In the genomic region with DNA sequence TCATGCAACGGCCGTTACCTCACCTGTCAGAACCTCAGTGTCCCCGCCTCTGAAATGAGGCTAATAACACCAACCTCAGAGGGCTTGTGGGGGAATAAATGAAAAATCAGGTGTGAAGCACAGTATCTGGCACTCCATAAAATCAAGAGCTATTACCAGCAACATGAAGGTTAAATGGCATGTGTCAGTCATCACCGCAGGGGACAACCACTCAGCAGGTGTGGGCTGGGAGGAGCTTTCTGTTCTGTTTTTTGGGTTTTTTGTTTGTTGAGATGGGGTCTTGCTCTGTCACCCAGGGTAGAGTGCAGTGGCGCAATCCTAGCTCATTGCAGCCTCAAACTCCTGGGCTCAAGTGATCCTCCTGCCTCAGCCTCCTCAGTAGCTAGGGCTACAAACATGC, we compare ENCODE assay signal across 21 cellular contexts. TPM values are rescaled to one million over a fixed set of nuclear protein-coding genes. Genes with fewer than 3 reads are reported as not detected.
DNase-seq lines count a peak whose midpoint lies in the region; ATAC-seq and TF ChIP-seq lines count a peak whose summit lies in the region.
"Had no signal": no experiment of that assay in that cellular context is flagged by ENCODE, and none has a peak within 500 bp of the region (broad histone marks: within the 10 kb centered on the region; RNA-seq: fewer than 3 reads in every experiment).

No MANE protein-coding gene starts in this region.

- H3K27me3 ChIP-seq in GM23338 (ENCODE audit: insufficient read depth), result no peaks in the 10 kb centered on the region
- H3K27me3 ChIP-seq in WERI-Rb-1 (ENCODE audit: insufficient read depth, low read depth, severe bottlenecking), result no peaks in the 10 kb centered on the region
- no peaks in the 10 kb centered on the region for H3K27me3 ChIP-seq in A673 (replicated peaks; ENCODE audit: insufficient read depth, low read depth, low read length, poor library complexity)
- H3K27me3 ChIP-seq in adrenal gland, result no peaks in the 10 kb centered on the region
- H3K27me3 ChIP-seq: ascending aorta, testis had no signal

- H3K27ac Mint-ChIP-seq in GM23338, result no peak overlapping the region
- H3K27ac Mint-ChIP-seq in mesothelial cell of epicardium, result peak overlapping the region; percentile 94
- H3K27ac Mint-ChIP-seq: activated B cell treated with CpG ODN at 0.5 μM for 24 hours; activated CD4-positive, alpha-beta memory T cell treated with anti-CD3 and anti-CD28 coated beads for 36 hours; activated naive CD4-positive, alpha-beta T cell treated with anti-CD3 and anti-CD28 coated beads, Interleukin-2, amount 10 ng/mL, durations not matched to agents 7 days and 5 days; CD4-positive, alpha-beta memory T cell; IgD-negative memory B cell had no signal

- H3K9me2 ChIP-seq in GM23338 (ENCODE audit: insufficient read depth), result no peaks in the 10 kb centered on the region

- H3K9me3 Mint-ChIP-seq in GM23338, result peaks cover 7% of the 10 kb centered on the region
- no peaks in the 10 kb centered on the region for H3K9me3 Mint-ChIP-seq in mesothelial cell of epicardium

- H3K36me3 Mint-ChIP-seq in GM23338 (ENCODE audit: low read depth), result no peaks in the 10 kb centered on the region
- no peaks in the 10 kb centered on the region for H3K36me3 Mint-ChIP-seq in mesothelial cell of epicardium
- H3K36me3 Mint-ChIP-seq: activated naive CD4-positive, alpha-beta T cell treated with anti-CD3 and anti-CD28 coated beads, Interleukin-2, amount 10 ng/mL, durations not matched to agents 7 days and 5 days had no signal

- no peaks in the 10 kb centered on the region for H3K36me3 ChIP-seq in GM23338 (ENCODE audit: insufficient read depth)
- H3K36me3 ChIP-seq in WERI-Rb-1, result no peaks in the 10 kb centered on the region
- H3K36me3 ChIP-seq in A673 (ENCODE audit: insufficient read depth, low read length, poor library complexity, severe bottlenecking), result no peaks in the 10 kb centered on the region
- H3K36me3 ChIP-seq in adrenal gland (replicated peaks in 1 of 2), result no peaks in the 10 kb centered on the region
- H3K36me3 ChIP-seq: ascending aorta, left lung had no signal

- POLR2A ChIA-PET in A673 (lab: Charles Lee; ENCODE audit: low non-redundant PET), result no interaction called here

- H2AFZ ChIP-seq in GM23338, result peak overlapping the region; percentile 89

- peaks cover 33% of the 10 kb centered on the region for H3K4me1 Mint-ChIP-seq in GM23338
- peaks cover 57% of the 10 kb centered on the region for H3K4me1 Mint-ChIP-seq in mesothelial cell of epicardium

- H3K4me1 ChIP-seq in GM23338 (ENCODE audit: insufficient read depth) (peaks cover 16% of the 10 kb centered on the region), A673 (ENCODE audit: insufficient read depth, low read length, poor library complexity, severe bottlenecking) (no peaks in the 10 kb centered on the region), adrenal gland (replicated peaks in 1 of 2) (peaks cover 15 to 19% of the 10 kb centered on the region in 2 donors)

- peaks cover 24% of the 10 kb centered on the region for H3K27me3 Mint-ChIP-seq in GM23338 (ENCODE audit: insufficient read depth, low read depth, poor library complexity)
- no peaks in the 10 kb centered on the region for H3K27me3 Mint-ChIP-seq in mesothelial cell of epicardium (ENCODE audit: low read depth)
- H3K27me3 Mint-ChIP-seq: activated CD4-positive, alpha-beta memory T cell treated with anti-CD3 and anti-CD28 coated beads for 36 hours had no signal

- no peak for TF ChIP-seq CTCF in GM23338 (conservative IDR thresholded peaks at IDR 0.05; ENCODE audit: low read depth in 2 of 2)
- TF ChIP-seq CTCF in WERI-Rb-1 (IDR thresholded peaks at IDR 0.05; ENCODE audit: low read depth, low read length), result no peak
- TF ChIP-seq CTCF in mesothelial cell of epicardium (IDR thresholded peaks at IDR 0.05; ENCODE audit: unreplicated experiment), result no peak
- TF ChIP-seq CTCF in A673 (conservative IDR thresholded peaks at IDR 0.05; ENCODE audit: low read depth, low read length), result no peak
- no peak for TF ChIP-seq CTCF in adrenal gland (IDR thresholded peaks at IDR 0.05)

- no TSS peak for BruUV-seq in A673 (replicated peaks; lab: Mats Ljungman, UMichigan)

- 0 out of 2 replicates have a peak overlapping the region, but pooled peaks have one; percentile 26 for H3K4me2 ChIP-seq in GM23338

- H3K79me2 ChIP-seq in GM23338 (replicated peaks; ENCODE audit: insufficient read depth), result no peaks in the 10 kb centered on the region

- WGBS in adrenal gland, 4 donors, result 93 to 96% (median 94%) methylated on average over 2 to 5 of the region's 5 CpGs

- TF ChIP-seq POLR2A in adrenal gland (IDR thresholded peaks at IDR 0.05), result no peak

- ATAC-seq in GM23338, result no peak

- intact Hi-C loops in A673 (cut with micrococcal nuclease; ENCODE audit: unreplicated experiment) (loop anchor here (5.0 kb wide), 1 partner anchor 743 kb away; no protein-coding TSS in a partner anchor), adrenal gland (cut with DNase I) (loop anchor here in 1 of 2 donors (5.0 kb wide), 1 partner anchor 633 kb away; no protein-coding TSS in a partner anchor)

- H3K4me3 Mint-ChIP-seq in GM23338 (no peak overlapping the region), mesothelial cell of epicardium (no peak overlapping the region)
- H3K4me3 Mint-ChIP-seq: activated B cell treated with CpG ODN at 0.5 μM for 24 hours; activated CD4-positive, alpha-beta memory T cell treated with anti-CD3 and anti-CD28 coated beads for 36 hours; activated naive CD4-positive, alpha-beta T cell treated with anti-CD3 and anti-CD28 coated beads, Interleukin-2, amount 10 ng/mL, durations not matched to agents 7 days and 5 days; CD4-positive, alpha-beta memory T cell; IgD-negative memory B cell had no signal

- no peaks in the 10 kb centered on the region for H4K20me1 ChIP-seq in GM23338 (replicated peaks; ENCODE audit: insufficient read depth)

- H3K27ac ChIP-seq in GM23338 (ENCODE audit: low read depth) (no peak overlapping the region), WERI-Rb-1 (peak overlapping the region; percentile 77), A673 (ENCODE audit: low read depth, low read length, poor library complexity, severe bottlenecking) (no peak overlapping the region), adrenal gland (no peak overlapping the region)
- H3K27ac ChIP-seq: ascending aorta, testis had no signal

- peaks cover 14% of the 10 kb centered on the region for H3K9me3 ChIP-seq in WERI-Rb-1 (ENCODE audit: severe bottlenecking)
- H3K9me3 ChIP-seq in A673 (ENCODE audit: low read depth, low read length, poor library complexity, severe bottlenecking), result no peaks in the 10 kb centered on the region
- no peaks in the 10 kb centered on the region for H3K9me3 ChIP-seq in adrenal gland (replicated peaks in 1 of 3)
- H3K9me3 ChIP-seq: ascending aorta, testis had no signal

- H3K4me3 ChIP-seq in GM23338, result no peak overlapping the region
- no peak overlapping the region for H3K4me3 ChIP-seq in WERI-Rb-1 (ENCODE audit: low read depth, low read length)
- no peak overlapping the region for H3K4me3 ChIP-seq in A673 (ENCODE audit: low read depth, low read length, poor library complexity, severe bottlenecking)
- no peak overlapping the region for H3K4me3 ChIP-seq in adrenal gland
- H3K4me3 ChIP-seq: ascending aorta, left lung, testis had no signal

- DNase-seq in GM23338 (ENCODE audit: low spot score) (no peak), WERI-Rb-1 (no peak), mesothelial cell of epicardium (ENCODE audit: low spot score in 2 of 2, unreplicated experiment in 2 of 2) (no peak), A673 (ENCODE audit: low spot score) (no peak), adrenal gland (no peak), DMS79 treated with DMSO at 0.1 percent for 48 hours (lab: John Stamatoyannopoulos, UW) (no peak)
- DNase-seq: activated B cell treated with CpG ODN at 0.5 μM for 24 hours; activated CD4-positive, alpha-beta memory T cell treated with anti-CD3 and anti-CD28 coated beads for 36 hours; activated naive CD4-positive, alpha-beta T cell treated with anti-CD3 and anti-CD28 coated beads, Interleukin-2, amount 10 ng/mL, durations not matched to agents 7 days and 5 days; activated T-cell treated with anti-CD3 and anti-CD28 coated beads, Interleukin-2, amount 50 U/mL, for 1 hour; CD4-positive, alpha-beta memory T cell; DMS79; glutamatergic neuron; left lung; nucleus accumbens; stimulated activated CD4-positive, alpha-beta T cell treated with anti-CD3 and anti-CD28 coated beads, Interleukin-15, amount 100 ng/mL, for 24 hours; testis had no signal

- CTCF ChIA-PET in A673 (lab: Charles Lee), result no interaction called here

- H3F3A ChIP-seq in GM23338 (replicated peaks; ENCODE audit: low read depth), result no peaks in the 10 kb centered on the region

RNA-seq across cellular contexts. Expression of a gene that starts 16.8 kb away (rescaled TPM):
- 109 and 134 TPM in 2 replicates for total RNA-seq in GM23338 (2014; rRNA removed; shearing (Covaris generic))
- polyA plus RNA-seq in GM23338 (2016; fragmentation: Nextera tagmentation; extraction: Ambion mirVana) (105 and 112 TPM in 2 replicates), adrenal gland (10 to 100 TPM in 2 of 3 donors, 1 to 10 TPM in 1; 3.2 to 49.1 (median 26.1) TPM)
- total RNA-seq in mesothelial cell of epicardium (366 to 377 TPM (median 368 TPM) in 3 replicates), A673 (2021) (0.34 and 0.74 TPM in 2 replicates), adrenal gland (10 to 100 TPM in 3 of 8 donors, 1 to 10 TPM in 5; 1.1 to 30.1 (median 6.6) TPM)
- total RNA-seq: activated B cell treated with CpG ODN at 0.5 μM for 24 hours; activated CD4-positive, alpha-beta memory T cell treated with anti-CD3 and anti-CD28 coated beads for 36 hours; CD4-positive, alpha-beta memory T cell had no signal
- polyA plus RNA-seq: CD4-positive, alpha-beta memory T cell; IgD-negative memory B cell had no signal

RNA-seq across cellular contexts. Expression of a gene that starts 26.2 kb away (rescaled TPM):
- total RNA-seq in GM23338 (2014; rRNA removed; shearing (Covaris generic)), result 0.03 and 1.2 TPM in 2 replicates
- not detected in 2 replicates for polyA plus RNA-seq in GM23338 (2016; fragmentation: Nextera tagmentation; extraction: Ambion mirVana)
- 8.5 to 10.2 TPM (median 8.7 TPM) in 3 replicates for total RNA-seq in mesothelial cell of epicardium
- not detected in 2 replicates for total RNA-seq in A673 (2021)
- total RNA-seq in adrenal gland, result under 1 TPM in 2 of 8 donors, not detected in 6; 0.18 to 0.25 TPM
- under 1 TPM in 2 of 3 donors, not detected in 1; 0.64 to 0.88 TPM for polyA plus RNA-seq in adrenal gland
- total RNA-seq: activated B cell treated with CpG ODN at 0.5 μM for 24 hours; activated CD4-positive, alpha-beta memory T cell treated with anti-CD3 and anti-CD28 coated beads for 36 hours; CD4-positive, alpha-beta memory T cell; cerebellum had no signal
- polyA plus RNA-seq: CD4-positive, alpha-beta memory T cell; IgD-negative memory B cell had no signal

RNA-seq across cellular contexts. Expression of a gene that starts 26.9 kb away (rescaled TPM):
- not detected in 2 replicates for total RNA-seq in GM23338 (2014; rRNA removed; shearing (Covaris generic))
- polyA plus RNA-seq in GM23338 (2016; fragmentation: Nextera tagmentation; extraction: Ambion mirVana), result not detected in 2 replicates
- total RNA-seq in mesothelial cell of epicardium, result not detected in 3 replicates
- not detected in 2 replicates for total RNA-seq in A673 (2021)
- total RNA-seq in adrenal gland, result under 1 TPM in 2 of 8 donors, not detected in 6; 0.14 to 0.32 TPM
- polyA plus RNA-seq in adrenal gland, result 1 to 10 TPM in 1 of 3 donors, under 1 TPM in 1, not detected in 1; 0.61 to 2.1 TPM
- total RNA-seq: activated B cell treated with CpG ODN at 0.5 μM for 24 hours; activated CD4-positive, alpha-beta memory T cell treated with anti-CD3 and anti-CD28 coated beads for 36 hours; ascending aorta; CD4-positive, alpha-beta memory T cell; cerebellum; fibroblast of lung; left lung had no signal
- polyA plus RNA-seq: CD4-positive, alpha-beta memory T cell; fibroblast of lung; IgD-negative memory B cell had no signal

RNA-seq across cellular contexts. Expression of a gene that starts 39.5 kb away (rescaled TPM):
- total RNA-seq in GM23338 (2014; rRNA removed; shearing (Covaris generic)), result not detected in 2 replicates
- not detected in 2 replicates for polyA plus RNA-seq in GM23338 (2016; fragmentation: Nextera tagmentation; extraction: Ambion mirVana)
- 5.3 to 7.0 TPM (median 6.3 TPM) in 3 replicates for total RNA-seq in mesothelial cell of epicardium
- total RNA-seq in A673 (2021), result not detected in 2 replicates
- 1 to 10 TPM in 1 of 8 donors, under 1 TPM in 2, not detected in 5; 0.54 to 3.5 (median 0.83) TPM for total RNA-seq in adrenal gland
- polyA plus RNA-seq in adrenal gland, result 10 to 100 TPM in 2 of 3 donors, not detected in 1; 18.6 to 20.0 TPM
- total RNA-seq: activated B cell treated with CpG ODN at 0.5 μM for 24 hours; activated CD4-positive, alpha-beta memory T cell treated with anti-CD3 and anti-CD28 coated beads for 36 hours; CD4-positive, alpha-beta memory T cell; fibroblast of lung had no signal
- polyA plus RNA-seq: CD4-positive, alpha-beta memory T cell; fibroblast of lung; IgD-negative memory B cell had no signal

RNA-seq across cellular contexts. Expression of a gene that starts 41.8 kb away (rescaled TPM):
- total RNA-seq in GM23338 (2014; rRNA removed; shearing (Covaris generic)), result not detected in 2 replicates
- polyA plus RNA-seq in GM23338 (2016; fragmentation: Nextera tagmentation; extraction: Ambion mirVana) (not detected in 2 replicates), adrenal gland (1 to 10 TPM in 1 of 3 donors, not detected in 2; 1.2 TPM)
- total RNA-seq in mesothelial cell of epicardium (0.45 TPM in 1 of 3 replicates, not detected in the others), A673 (2021) (not detected in 2 replicates), adrenal gland (under 1 TPM in 1 of 8 donors, not detected in 7; 0.35 TPM)
- total RNA-seq: activated B cell treated with CpG ODN at 0.5 μM for 24 hours; activated CD4-positive, alpha-beta memory T cell treated with anti-CD3 and anti-CD28 coated beads for 36 hours; CD4-positive, alpha-beta memory T cell; cerebellum; fibroblast of lung had no signal
- polyA plus RNA-seq: CD4-positive, alpha-beta memory T cell; IgD-negative memory B cell had no signal
